Comparison of ENCODE assay signal across 1 cellular context in genomic region chr12:96240251-96240650, GRCh38.
TF ChIP-seq lines count a peak whose summit lies in the region.

No MANE protein-coding gene starts in this region.

TF ChIP-seq in IMR-90, 13 proteins besides CTCF, POLR2A, EP300 and RAD21 (continued from another document):
- no peak for TF ChIP-seq USF2 (IDR thresholded peaks at IDR 0.05; ENCODE audit: low read depth, low read length)
- TF ChIP-seq CEBPB (IDR thresholded peaks at IDR 0.05; ENCODE audit: low read depth, low read length): no peak
TF ChIP-seq in IMR-90: peak in this region for 0.
